ENCODE assay signal across 2 cellular contexts in the genomic region with DNA sequence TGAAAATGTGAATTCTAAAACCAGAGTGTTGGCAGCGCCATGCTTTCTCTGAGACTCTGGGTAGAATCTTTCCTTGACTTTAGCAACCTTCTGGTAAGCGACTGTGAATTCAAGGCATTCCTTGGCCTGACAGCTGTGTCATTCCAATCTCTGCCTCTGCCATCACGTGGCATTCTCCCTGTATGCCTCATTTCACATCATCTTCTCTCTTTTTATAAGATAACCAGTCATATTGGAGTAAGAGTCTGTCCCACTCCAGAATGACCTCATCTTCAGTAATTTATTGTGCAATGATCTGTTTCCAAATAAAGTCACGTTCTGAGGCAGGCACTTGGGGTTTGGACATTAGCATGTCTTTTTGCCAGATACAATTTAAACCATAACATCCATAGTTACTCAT.
A peak's percentile ranks its signal among the peaks of the same experiment; 100 is the strongest.
TF ChIP-seq lines count a peak whose summit lies in the region.

No MANE protein-coding gene starts in this region.

TF ChIP-seq in IMR-90, 13 proteins besides CTCF, POLR2A, EP300 and RAD21:
- TF ChIP-seq RFX5 (IDR thresholded peaks at IDR 0.05; ENCODE audit: low read depth, low read length) (no peak), NFE2L2 (IDR thresholded peaks at IDR 0.05; ENCODE audit: low read depth, low read length) (no peak), CEBPB (IDR thresholded peaks at IDR 0.05; ENCODE audit: low read depth, low read length) (peak; percentile 99), RCOR1 (IDR thresholded peaks at IDR 0.05; ENCODE audit: insufficient replicate concordance, low read length) (peak; percentile 27), BHLHE40 (IDR thresholded peaks at IDR 0.05; ENCODE audit: low read depth, low read length) (peak; percentile 100), MAZ (IDR thresholded peaks at IDR 0.05; ENCODE audit: borderline replicate concordance, low read depth, low read length) (0 out of 2 replicates have a peak, but pooled peaks have one; percentile 19), MAFK (IDR thresholded peaks at IDR 0.05; ENCODE audit: low read depth, low read length) (peak; percentile 6; the same call in 1 of the 2 replicates), SMC3 (IDR thresholded peaks at IDR 0.05; ENCODE audit: low read depth, low read length) (no peak), MXI1 (IDR thresholded peaks at IDR 0.05; ENCODE audit: borderline replicate concordance, low read depth, low read length) (peak; percentile 80), CHD1 (IDR thresholded peaks at IDR 0.05; ENCODE audit: low read depth, low read length) (no peak), FOS (IDR thresholded peaks at IDR 0.05; ENCODE audit: low read depth, low read length) (peak; percentile 80)
- TF ChIP-seq, protein P1, sequence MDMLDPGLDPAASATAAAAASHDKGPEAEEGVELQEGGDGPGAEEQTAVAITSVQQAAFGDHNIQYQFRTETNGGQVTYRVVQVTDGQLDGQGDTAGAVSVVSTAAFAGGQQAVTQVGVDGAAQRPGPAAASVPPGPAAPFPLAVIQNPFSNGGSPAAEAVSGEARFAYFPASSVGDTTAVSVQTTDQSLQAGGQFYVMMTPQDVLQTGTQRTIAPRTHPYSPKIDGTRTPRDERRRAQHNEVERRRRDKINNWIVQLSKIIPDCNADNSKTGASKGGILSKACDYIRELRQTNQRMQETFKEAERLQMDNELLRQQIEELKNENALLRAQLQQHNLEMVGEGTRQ (IDR thresholded peaks at IDR 0.05; ENCODE audit: low read depth, low read length): peak; percentile 96
- TF ChIP-seq, protein P2, sequence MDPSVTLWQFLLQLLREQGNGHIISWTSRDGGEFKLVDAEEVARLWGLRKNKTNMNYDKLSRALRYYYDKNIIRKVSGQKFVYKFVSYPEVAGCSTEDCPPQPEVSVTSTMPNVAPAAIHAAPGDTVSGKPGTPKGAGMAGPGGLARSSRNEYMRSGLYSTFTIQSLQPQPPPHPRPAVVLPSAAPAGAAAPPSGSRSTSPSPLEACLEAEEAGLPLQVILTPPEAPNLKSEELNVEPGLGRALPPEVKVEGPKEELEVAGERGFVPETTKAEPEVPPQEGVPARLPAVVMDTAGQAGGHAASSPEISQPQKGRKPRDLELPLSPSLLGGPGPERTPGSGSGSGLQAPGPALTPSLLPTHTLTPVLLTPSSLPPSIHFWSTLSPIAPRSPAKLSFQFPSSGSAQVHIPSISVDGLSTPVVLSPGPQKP (IDR thresholded peaks at IDR 0.05; ENCODE audit: borderline replicate concordance, low read depth, low read length): no peak

TF ChIP-seq in WTC11, 78 proteins besides CTCF, POLR2A, EP300 and RAD21:
- TF ChIP-seq ZBTB21 (CRISPR knock-in tag; IDR thresholded peaks at IDR 0.05; ENCODE audit: borderline replicate concordance) (no peak), JUN (CRISPR knock-in tag; IDR thresholded peaks at IDR 0.05) (no peak), HMGA2 (CRISPR knock-in tag; IDR thresholded peaks at IDR 0.05) (no peak), TEAD1 (CRISPR knock-in tag; IDR thresholded peaks at IDR 0.05) (no peak), ERG (CRISPR knock-in tag; IDR thresholded peaks at IDR 0.05) (no peak), CREM (CRISPR knock-in tag; IDR thresholded peaks at IDR 0.05) (no peak), ZNF219 (CRISPR knock-in tag; IDR thresholded peaks at IDR 0.05; ENCODE audit: borderline replicate concordance) (no peak), RORB (CRISPR knock-in tag; IDR thresholded peaks at IDR 0.05) (no peak), ZNF512 (CRISPR knock-in tag; IDR thresholded peaks at IDR 0.05; ENCODE audit: borderline replicate concordance) (no peak), NFE2L1 (CRISPR knock-in tag; IDR thresholded peaks at IDR 0.05) (no peak), ZNF423 (CRISPR knock-in tag; IDR thresholded peaks at IDR 0.05) (no peak), ZNF263 (CRISPR knock-in tag; IDR thresholded peaks at IDR 0.05; ENCODE audit: low read depth) (no peak), ZBTB43 (CRISPR knock-in tag; IDR thresholded peaks at IDR 0.05) (no peak), KAT7 (CRISPR knock-in tag; IDR thresholded peaks at IDR 0.05; ENCODE audit: borderline replicate concordance) (no peak), TP53 (CRISPR knock-in tag; IDR thresholded peaks at IDR 0.05) (no peak), FOXP1 (CRISPR knock-in tag; IDR thresholded peaks at IDR 0.05; ENCODE audit: borderline replicate concordance) (no peak)
- TF ChIP-seq, protein P3, sequence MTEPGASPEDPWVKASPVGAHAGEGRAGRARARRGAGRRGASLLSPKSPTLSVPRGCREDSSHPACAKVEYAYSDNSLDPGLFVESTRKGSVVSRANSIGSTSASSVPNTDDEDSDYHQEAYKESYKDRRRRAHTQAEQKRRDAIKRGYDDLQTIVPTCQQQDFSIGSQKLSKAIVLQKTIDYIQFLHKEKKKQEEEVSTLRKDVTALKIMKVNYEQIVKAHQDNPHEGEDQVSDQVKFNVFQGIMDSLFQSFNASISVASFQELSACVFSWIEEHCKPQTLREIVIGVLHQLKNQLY (CRISPR knock-in tag; IDR thresholded peaks at IDR 0.05): no peak
- TF ChIP-seq, protein P4, sequence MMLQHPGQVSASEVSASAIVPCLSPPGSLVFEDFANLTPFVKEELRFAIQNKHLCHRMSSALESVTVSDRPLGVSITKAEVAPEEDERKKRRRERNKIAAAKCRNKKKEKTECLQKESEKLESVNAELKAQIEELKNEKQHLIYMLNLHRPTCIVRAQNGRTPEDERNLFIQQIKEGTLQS (CRISPR knock-in tag; conservative IDR thresholded peaks at IDR 0.05): no peak
